In the genomic region with DNA sequence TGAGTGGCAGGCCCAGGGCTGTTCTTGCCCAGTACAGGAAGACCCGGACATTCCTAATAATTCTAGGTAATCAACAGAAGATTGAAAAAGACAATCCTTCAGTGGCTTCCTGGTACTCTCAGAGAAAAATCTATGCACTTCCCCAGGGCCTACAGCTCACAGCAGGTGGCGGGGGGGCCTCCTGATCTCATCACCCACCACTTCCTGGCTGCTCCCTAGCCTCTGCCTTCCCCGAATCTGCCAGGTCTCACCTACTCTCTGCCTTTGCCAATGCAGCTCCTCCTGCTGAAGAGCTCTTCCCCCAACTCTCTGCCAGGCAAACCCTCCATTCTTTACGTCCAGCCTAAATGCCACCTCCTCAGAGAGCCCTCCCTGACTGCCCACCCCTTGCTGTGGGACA, we compare ENCODE assay signal across 1 cellular context.
TF ChIP-seq lines count a peak whose summit lies in the region.

No MANE protein-coding gene starts in this region.

TF ChIP-seq in GM12878, 131 proteins besides CTCF, POLR2A, EP300 and RAD21 (continues in another document):
- TF ChIP-seq CUX1 (IDR thresholded peaks at IDR 0.05; ENCODE audit: insufficient replicate concordance, low read depth, low read length) (no peak), PKNOX1 (IDR thresholded peaks at IDR 0.05) (no peak), TAF1 (IDR thresholded peaks at IDR 0.05; ENCODE audit: borderline replicate concordance, low read depth, low read length) (no peak), WRNIP1 (IDR thresholded peaks at IDR 0.05; ENCODE audit: borderline replicate concordance, low read depth, low read length) (no peak), MTA3 (IDR thresholded peaks at IDR 0.05; ENCODE audit: borderline replicate concordance, low read length) (no peak), ATF7 (IDR thresholded peaks at IDR 0.05; ENCODE audit: low read depth) (peak; percentile 37; the same call in 1 of the 2 replicates), BRCA1 (IDR thresholded peaks at IDR 0.05; ENCODE audit: low read depth, low read length) (no peak), BCL11A (IDR thresholded peaks at IDR 0.05; ENCODE audit: low read depth, low read length) (no peak), USF2 (IDR thresholded peaks at IDR 0.05; ENCODE audit: borderline replicate concordance, low read depth, low read length) (no peak), BHLHE40 (IDR thresholded peaks at IDR 0.05; ENCODE audit: borderline replicate concordance in 1 of 2, low read depth in 2 of 2, low read length in 1 of 2) (no peak), RUNX3 (IDR thresholded peaks at IDR 0.05; ENCODE audit: low read length) (peak; percentile 27; the same call in 1 of the 2 replicates), TCF12 (IDR thresholded peaks at IDR 0.05; ENCODE audit: low read depth, low read length) (0 out of 2 replicates have a peak, but pooled peaks have one; percentile 56), DPF2 (IDR thresholded peaks at IDR 0.05) (no peak), ZBTB11 (CRISPR knock-in tag; IDR thresholded peaks at IDR 0.05) (no peak), SMAD1 (IDR thresholded peaks at IDR 0.05; ENCODE audit: low read depth, partially characterized antibody) (no peak), PAX5 (IDR thresholded peaks at IDR 0.05; ENCODE audit: borderline replicate concordance, low read depth, low read length) (no peak), RAD51 (IDR thresholded peaks at IDR 0.05) (no peak), RCOR1 (conservative IDR thresholded peaks at IDR 0.05; ENCODE audit: low read depth, low read length) (no peak), IRF4 (IDR thresholded peaks at IDR 0.05; ENCODE audit: low read depth, low read length) (no peak), FOXM1 (IDR thresholded peaks at IDR 0.05; ENCODE audit: low read depth, low read length) (no peak), HDAC6 (IDR thresholded peaks at IDR 0.05; ENCODE audit: unreplicated experiment) (no peak), ZNF687 (IDR thresholded peaks at IDR 0.05) (no peak), ZNF24 (IDR thresholded peaks at IDR 0.05) (no peak), MEF2B (IDR thresholded peaks at IDR 0.05; ENCODE audit: partially characterized antibody, poor library complexity, severe bottlenecking) (peak; percentile 61), EED (IDR thresholded peaks at IDR 0.05; ENCODE audit: low read depth) (peak; percentile 25; the same call in 1 of the 2 replicates), ZBTB4 (CRISPR knock-in tag; IDR thresholded peaks at IDR 0.05) (no peak), NRF1 (conservative IDR thresholded peaks at IDR 0.05; ENCODE audit: low read depth, low read length) (no peak), POU2F2 (IDR thresholded peaks at IDR 0.05; ENCODE audit: borderline replicate concordance, low read depth, low read length) (no peak), SIX5 (IDR thresholded peaks at IDR 0.05; ENCODE audit: low read depth, low read length, severe bottlenecking) (no peak), RELA (IDR thresholded peaks at IDR 0.05; ENCODE audit: borderline replicate concordance, partially characterized antibody) (no peak), CEBPB (IDR thresholded peaks at IDR 0.05; ENCODE audit: borderline replicate concordance in 1 of 2, low read depth in 2 of 2, low read length in 2 of 2) (no peak), TBL1XR1 (IDR thresholded peaks at IDR 0.05; ENCODE audit: low read depth, low read length) (no peak)
- TF ChIP-seq, protein P1, sequence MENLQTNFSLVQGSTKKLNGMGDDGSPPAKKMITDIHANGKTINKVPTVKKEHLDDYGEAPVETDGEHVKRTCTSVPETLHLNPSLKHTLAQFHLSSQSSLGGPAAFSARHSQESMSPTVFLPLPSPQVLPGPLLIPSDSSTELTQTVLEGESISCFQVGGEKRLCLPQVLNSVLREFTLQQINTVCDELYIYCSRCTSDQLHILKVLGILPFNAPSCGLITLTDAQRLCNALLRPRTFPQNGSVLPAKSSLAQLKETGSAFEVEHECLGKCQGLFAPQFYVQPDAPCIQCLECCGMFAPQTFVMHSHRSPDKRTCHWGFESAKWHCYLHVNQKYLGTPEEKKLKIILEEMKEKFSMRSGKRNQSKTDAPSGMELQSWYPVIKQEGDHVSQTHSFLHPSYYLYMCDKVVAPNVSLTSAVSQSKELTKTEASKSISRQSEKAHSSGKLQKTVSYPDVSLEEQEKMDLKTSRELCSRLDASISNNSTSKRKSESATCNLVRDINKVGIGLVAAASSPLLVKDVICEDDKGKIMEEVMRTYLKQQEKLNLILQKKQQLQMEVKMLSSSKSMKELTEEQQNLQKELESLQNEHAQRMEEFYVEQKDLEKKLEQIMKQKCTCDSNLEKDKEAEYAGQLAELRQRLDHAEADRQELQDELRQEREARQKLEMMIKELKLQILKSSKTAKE (IDR thresholded peaks at IDR 0.05; ENCODE audit: low read depth, poor library complexity, severe bottlenecking), result no peak
